Comparison of ENCODE assay signal across 1 cellular context in genomic region chr9:120693609-120694008, GRCh38.
TF ChIP-seq lines count a peak whose summit lies in the region.

No MANE protein-coding gene starts in this region.

TF ChIP-seq in HepG2, 621 proteins besides CTCF, POLR2A, EP300 and RAD21 (continued from another document):
- no peak; the same call in 1 of the 2 replicates for TF ChIP-seq ARID5B (CRISPR knock-in tag; IDR thresholded peaks at IDR 0.05)
- no peak for TF ChIP-seq SATB2 (CRISPR knock-in tag; IDR thresholded peaks at IDR 0.05)
- TF ChIP-seq ZNF703 (CRISPR knock-in tag; IDR thresholded peaks at IDR 0.05; ENCODE audit: borderline replicate concordance), result no peak
- TF ChIP-seq ZNF407 (CRISPR knock-in tag; IDR thresholded peaks at IDR 0.05; ENCODE audit: not compliant biosample characterization), result no peak
- no peak for TF ChIP-seq JUNB (CRISPR knock-in tag; IDR thresholded peaks at IDR 0.05; ENCODE audit: borderline replicate concordance)
- no peak for TF ChIP-seq ZNF260 (CRISPR knock-in tag; IDR thresholded peaks at IDR 0.05; ENCODE audit: borderline replicate concordance, low read depth)
- 0 out of 2 replicates have a peak, but pooled peaks have one; percentile 10 for TF ChIP-seq GATAD2A (CRISPR knock-in tag; IDR thresholded peaks at IDR 0.05)
- TF ChIP-seq GZF1 (CRISPR knock-in tag; IDR thresholded peaks at IDR 0.05), result no peak
- TF ChIP-seq E2F1 (CRISPR knock-in tag; IDR thresholded peaks at IDR 0.05), result no peak
- TF ChIP-seq ZNF446 (CRISPR knock-in tag; IDR thresholded peaks at IDR 0.05), result no peak
- TF ChIP-seq TARDBP (CRISPR knock-in tag; IDR thresholded peaks at IDR 0.05), result no peak
- TF ChIP-seq SMARCC2 (IDR thresholded peaks at IDR 0.05), result no peak
- TF ChIP-seq HHEX (CRISPR knock-in tag; IDR thresholded peaks at IDR 0.05), result no peak
- TF ChIP-seq EZH2 (conservative IDR thresholded peaks at IDR 0.05; ENCODE audit: low read depth, low read length), result no peak
- TF ChIP-seq ZNF333 (CRISPR knock-in tag; IDR thresholded peaks at IDR 0.05; ENCODE audit: borderline replicate concordance), result no peak
- no peak for TF ChIP-seq FOXC1 (CRISPR knock-in tag; IDR thresholded peaks at IDR 0.05; ENCODE audit: borderline replicate concordance)
- TF ChIP-seq ZNF34 (CRISPR knock-in tag; IDR thresholded peaks at IDR 0.05; ENCODE audit: borderline replicate concordance), result no peak
- TF ChIP-seq HNRNPUL1 (IDR thresholded peaks at IDR 0.05; ENCODE audit: low read depth, low read length), result 0 out of 2 replicates have a peak, but pooled peaks have one; percentile 70
- no peak for TF ChIP-seq REPIN1 (CRISPR knock-in tag; IDR thresholded peaks at IDR 0.05; ENCODE audit: borderline replicate concordance, low read depth)
- TF ChIP-seq ZNF136 (CRISPR knock-in tag; IDR thresholded peaks at IDR 0.05; ENCODE audit: low read depth), result no peak
